Comparison of ENCODE assay signal across 21 cellular contexts in genomic region chr2:14675489-14675888, GRCh38. TPM values are rescaled to one million over a fixed set of nuclear protein-coding genes. Genes with fewer than 3 reads are reported as not detected.
"Had no signal": no experiment of that assay in that cellular context is flagged by ENCODE, and none has a peak within 500 bp of the region (broad histone marks: within the 10 kb centered on the region; RNA-seq: fewer than 3 reads in every experiment).

No MANE protein-coding gene starts in this region.

- H2AFZ ChIP-seq: hepatocyte had no signal

- H3K36me3 Mint-ChIP-seq: natural killer cell treated with Interleukin-12 subunit alpha and Interleukin-12 subunit beta and Interleukin-15 and Interleukin-18, amount 100 ng/mL, for 72 hours; stimulated activated memory B cell treated with anti-CD40 and anti-IgM and Interleukin-4, amounts not matched to agents 10 μg/mL and 1 μg/mL and 100 μg/mL, for 72 hours had no signal

- H3K36me3 ChIP-seq: spleen, tibial artery, upper lobe of left lung, uterus had no signal

- H3K4me1 ChIP-seq: psoas muscle, spleen, tibial artery, upper lobe of left lung, uterus had no signal

- H3K79me2 ChIP-seq: hepatocyte had no signal

- H3K4me3 ChIP-seq: hepatocyte, lung, psoas muscle, spleen, tibial artery, upper lobe of left lung, uterus had no signal

- H3K4me3 Mint-ChIP-seq: effector memory CD8-positive, alpha-beta T cell; natural killer cell treated with Interleukin-12 subunit alpha and Interleukin-12 subunit beta and Interleukin-15 and Interleukin-18, amount 100 ng/mL, for 72 hours; stimulated activated memory B cell treated with anti-CD40 and anti-IgM and Interleukin-4, amounts not matched to agents 10 μg/mL and 1 μg/mL and 100 μg/mL, for 72 hours; stimulated activated naive CD8-positive, alpha-beta T cell treated with anti-CD3 and anti-CD28 coated beads, Interleukin-15, Interleukin-2, amounts not matched to agents 100 ng/mL and 50 ng/mL, for 24 hours had no signal

- H3K4me2 ChIP-seq: hepatocyte had no signal

- H3K27ac Mint-ChIP-seq: effector memory CD8-positive, alpha-beta T cell; natural killer cell treated with Interleukin-12 subunit alpha and Interleukin-12 subunit beta and Interleukin-15 and Interleukin-18, amount 100 ng/mL, for 72 hours; stimulated activated memory B cell treated with anti-CD40 and anti-IgM and Interleukin-4, amounts not matched to agents 10 μg/mL and 1 μg/mL and 100 μg/mL, for 72 hours; stimulated activated naive CD8-positive, alpha-beta T cell treated with anti-CD3 and anti-CD28 coated beads, Interleukin-15, Interleukin-2, amounts not matched to agents 100 ng/mL and 50 ng/mL, for 24 hours had no signal

- H3K9me3 Mint-ChIP-seq: stimulated activated memory B cell treated with anti-CD40 and anti-IgM and Interleukin-4, amounts not matched to agents 10 μg/mL and 1 μg/mL and 100 μg/mL, for 72 hours had no signal

- H3K27me3 ChIP-seq: hepatocyte, spleen, tibial artery, upper lobe of left lung, uterus had no signal

- H3K27ac ChIP-seq: hepatocyte, psoas muscle, spleen, tibial artery, upper lobe of left lung, uterus had no signal

- H3K4me1 Mint-ChIP-seq: stimulated activated memory B cell treated with anti-CD40 and anti-IgM and Interleukin-4, amounts not matched to agents 10 μg/mL and 1 μg/mL and 100 μg/mL, for 72 hours had no signal

- DNase-seq: effector memory CD8-positive, alpha-beta T cell; foreskin melanocyte; head of caudate nucleus; left colon; left ventricle myocardium superior; mesenchymal stem cell; midbrain; psoas muscle; spleen; stimulated activated CD4-positive, alpha-beta T cell treated with anti-CD3 and anti-CD28 coated beads, Interleukin-15, amount 100 ng/mL, for 24 hours; stimulated activated CD4-positive, alpha-beta T cell treated with anti-CD3 and anti-CD28 coated beads, Interleukin-1b, Interleukin-23, amount 100 ng/mL, for 48 hours; stimulated activated CD4-positive, alpha-beta T cell treated with anti-CD3 and anti-CD28 coated beads, Interleukin-4, amount 100 ng/mL, for 24 hours; tibial artery; upper lobe of left lung; uterus had no signal

- H3K27me3 Mint-ChIP-seq: effector memory CD8-positive, alpha-beta T cell; natural killer cell treated with Interleukin-12 subunit alpha and Interleukin-12 subunit beta and Interleukin-15 and Interleukin-18, amount 100 ng/mL, for 72 hours; stimulated activated memory B cell treated with anti-CD40 and anti-IgM and Interleukin-4, amounts not matched to agents 10 μg/mL and 1 μg/mL and 100 μg/mL, for 72 hours; stimulated activated naive CD8-positive, alpha-beta T cell treated with anti-CD3 and anti-CD28 coated beads, Interleukin-15, Interleukin-2, amounts not matched to agents 100 ng/mL and 50 ng/mL, for 24 hours had no signal

- ATAC-seq: effector memory CD8-positive, alpha-beta T cell; left colon; left ventricle myocardium superior; natural killer cell treated with Interleukin-12 subunit alpha and Interleukin-12 subunit beta and Interleukin-15 and Interleukin-18, amount 100 ng/mL, for 72 hours; psoas muscle; sciatic nerve; stimulated activated memory B cell treated with anti-CD40 and anti-IgM and Interleukin-4, amounts not matched to agents 10 μg/mL and 1 μg/mL and 100 μg/mL, for 72 hours had no signal

- H3K9me3 ChIP-seq: psoas muscle, spleen, tibial artery, upper lobe of left lung, uterus had no signal

RNA-seq across cellular contexts. Expression of gene LRATD1, which starts 43.0 kb away (rescaled TPM):
- total RNA-seq: natural killer cell treated with Interleukin-12 subunit alpha and Interleukin-12 subunit beta and Interleukin-15 and Interleukin-18, amount 100 ng/mL, for 72 hours had no signal
